8 cellular contexts compared by ENCODE assay signal in genomic region chr17:3845754-3846738, GRCh38. TPM values are rescaled to one million over a fixed set of nuclear protein-coding genes. Genes with fewer than 3 reads are reported as not detected.
A peak's percentile ranks its signal among the peaks of the same experiment; 100 is the strongest.
DNase-seq lines count a peak whose midpoint lies in the region; ATAC-seq and TF ChIP-seq lines count a peak whose summit lies in the region.

Gene NCBP3, minus strand, starts transcription at chr17:3846246. Its CDS starts 23 bp downstream, at chr17:3846223.

- H3K27ac ChIP-seq in left lung, result peak within 1 kb of the TSS; percentile 66 to 85

- peak; percentile 99 for DNase-seq in CD1c-positive myeloid dendritic cell (ENCODE audit: extremely low spot score)
- peak; percentile 93 for DNase-seq in NCI-H69 (lab: John Stamatoyannopoulos, UW)
- peak; percentile 89 for DNase-seq in activated CD4-positive, alpha-beta T cell treated with anti-CD3 and anti-CD28 coated beads, Interleukin-2, amount 50 U/mL, for 1 hour
- DNase-seq in dedifferentiated amniotic fluid mesenchymal stem cell (ENCODE audit: extremely low spot score), result peak; percentile 93
- DNase-seq in left lung, result peak; percentile 91 to 99
- peak; percentile 89 to 96 for DNase-seq in stimulated activated CD4-positive, alpha-beta T cell treated with anti-CD3 and anti-CD28 coated beads, Interleukin-2, amount 100 ng/mL, for 48 hours

- ATAC-seq in GM19328 (IDR thresholded peaks at IDR 0.05; ENCODE audit: unreplicated experiment), result peak; percentile 88
- peak; percentile 85 for ATAC-seq in HG03469 (IDR thresholded peaks at IDR 0.05; ENCODE audit: unreplicated experiment)
- ATAC-seq in left lung, result peak; percentile 99

- H3K4me1 ChIP-seq in left lung, result peaks cover 0 to 31% of the 10 kb centered on the region in 2 donors

- H3K36me3 ChIP-seq in left lung, result peaks cover 0 to 20% of the 10 kb centered on the region in 2 donors

- peak; percentile 91 to 99 for TF ChIP-seq CTCF in left lung (IDR thresholded peaks at IDR 0.05)

- H3K4me3 ChIP-seq in left lung, result peak within 1 kb of the TSS; percentile 84 to 94

- no peaks in the 10 kb centered on the region for H3K9me3 ChIP-seq in left lung

- intact Hi-C loops in left lung (cut with DNase I), result no loop called here

- no peaks in the 10 kb centered on the region for H3K27me3 ChIP-seq in left lung

RNA-seq across cellular contexts. Expression of gene NCBP3, which starts in this region (rescaled TPM):
- 10 to 100 TPM; 30.6 to 31.8 TPM for total RNA-seq in left lung

Comparison
In these comparisons a context has a peak if more than half of its experiments do, and no peak if none do; other contexts are left out.
1. Peak in every context shown above with its lines: DNase-seq, ATAC-seq, H3K4me3 ChIP-seq and H3K27ac ChIP-seq.